Comparison of ENCODE assay signal across 25 cellular contexts in genomic region chr1:69697343-69697742, GRCh38.
"Had no signal": no experiment of that assay in that cellular context is flagged by ENCODE, and none has a peak within 500 bp of the region (broad histone marks: within the 10 kb centered on the region; RNA-seq: fewer than 3 reads in every experiment).

No MANE protein-coding gene starts in this region.

- H3K27ac ChIP-seq: brain microvascular endothelial cell, coronary artery, dorsolateral prefrontal cortex, esophagus squamous epithelium, VCaP had no signal

- H3K27me3 ChIP-seq: brain microvascular endothelial cell, dorsolateral prefrontal cortex, esophagus squamous epithelium had no signal

- H3K4me1 Mint-ChIP-seq: activated B cell treated with CpG ODN at 0.5 μM for 24 hours; activated CD8-positive, alpha-beta memory T cell treated with anti-CD3 and anti-CD28 coated beads, Interleukin-2, amount 10 ng/mL, durations not matched to agents 7 days and 5 days; activated naive CD4-positive, alpha-beta T cell treated with anti-CD3 and anti-CD28 coated beads, Interleukin-2, amount 10 ng/mL, durations not matched to agents 7 days and 5 days; activated naive CD8-positive, alpha-beta T cell treated with anti-CD3 and anti-CD28 coated beads, Interleukin-2, amount 10 ng/mL, durations not matched to agents 7 days and 5 days; central memory CD8-positive, alpha-beta T cell had no signal

- H3K27me3 Mint-ChIP-seq: activated B cell treated with CpG ODN at 0.5 μM for 24 hours; activated CD4-positive, alpha-beta memory T cell treated with anti-CD3 and anti-CD28 coated beads for 36 hours; activated CD8-positive, alpha-beta memory T cell treated with anti-CD3 and anti-CD28 coated beads, Interleukin-2, amount 10 ng/mL, durations not matched to agents 7 days and 5 days; activated naive CD4-positive, alpha-beta T cell treated with anti-CD3 and anti-CD28 coated beads, Interleukin-2, amount 10 ng/mL, durations not matched to agents 7 days and 5 days; activated naive CD8-positive, alpha-beta T cell treated with anti-CD3 and anti-CD28 coated beads, Interleukin-2, amount 10 ng/mL, durations not matched to agents 7 days and 5 days; activated T-cell treated with anti-CD3 and anti-CD28 coated beads, Interleukin-2, amount 50 U/mL, for 24 hours; central memory CD8-positive, alpha-beta T cell; dendritic cell treated with granulocyte-macrophage colony-stimulating factor and Interleukin-4, amounts not matched to agents 40 ng/mL and 50 ng/mL, for 4 days had no signal

- H3K36me3 Mint-ChIP-seq: activated CD4-positive, alpha-beta memory T cell treated with anti-CD3 and anti-CD28 coated beads for 36 hours; activated CD8-positive, alpha-beta memory T cell treated with anti-CD3 and anti-CD28 coated beads, Interleukin-2, amount 10 ng/mL, durations not matched to agents 7 days and 5 days; activated naive CD4-positive, alpha-beta T cell treated with anti-CD3 and anti-CD28 coated beads, Interleukin-2, amount 10 ng/mL, durations not matched to agents 7 days and 5 days; activated naive CD4-positive, alpha-beta T cell treated with anti-CD3 and anti-CD28 coated beads, Interleukin-2, amount 50 U/mL, for 72 hours; activated naive CD8-positive, alpha-beta T cell treated with anti-CD3 and anti-CD28 coated beads, Interleukin-2, amount 10 ng/mL, durations not matched to agents 7 days and 5 days had no signal

- H3K36me3 ChIP-seq: brain microvascular endothelial cell, esophagus squamous epithelium had no signal

- H3K4me1 ChIP-seq: esophagus squamous epithelium had no signal

- H3K27ac Mint-ChIP-seq: activated B cell treated with CpG ODN at 0.5 μM for 24 hours; activated CD4-positive, alpha-beta memory T cell treated with anti-CD3 and anti-CD28 coated beads for 36 hours; activated CD8-positive, alpha-beta memory T cell treated with anti-CD3 and anti-CD28 coated beads, Interleukin-2, amount 10 ng/mL, durations not matched to agents 7 days and 5 days; activated CD8-positive, alpha-beta T cell treated with anti-CD3 and anti-CD28 coated beads, Interleukin-2, amount 10 ng/mL, durations not matched to agents 7 days and 5 days; activated naive CD4-positive, alpha-beta T cell treated with anti-CD3 and anti-CD28 coated beads, Interleukin-2, amount 10 ng/mL, durations not matched to agents 7 days and 5 days; activated naive CD4-positive, alpha-beta T cell treated with anti-CD3 and anti-CD28 coated beads, Interleukin-2, amount 50 U/mL, for 72 hours; activated naive CD8-positive, alpha-beta T cell treated with anti-CD3 and anti-CD28 coated beads, Interleukin-2, amount 10 ng/mL, durations not matched to agents 7 days and 5 days; activated T-cell treated with anti-CD3 and anti-CD28 coated beads, Interleukin-2, amount 50 U/mL, for 24 hours; activated T-cell treated with anti-CD3 and anti-CD28 coated beads, Interleukin-2, amount 50 U/mL, for 72 hours; dendritic cell treated with granulocyte-macrophage colony-stimulating factor and Interleukin-4, amounts not matched to agents 40 ng/mL and 50 ng/mL, for 4 days had no signal

- H3K9me3 ChIP-seq: esophagus squamous epithelium had no signal

- ATAC-seq: activated CD4-positive, CD25-positive, alpha-beta regulatory T cell treated with anti-CD3 and anti-CD28 coated beads, Interleukin-2, amount 50 U/mL, for 24 hours; activated CD8-positive, alpha-beta memory T cell treated with anti-CD3 and anti-CD28 coated beads, Interleukin-2, amount 10 ng/mL, durations not matched to agents 7 days and 5 days; activated CD8-positive, alpha-beta T cell treated with anti-CD3 and anti-CD28 coated beads, Interleukin-2, amount 10 ng/mL, durations not matched to agents 7 days and 5 days; activated naive CD4-positive, alpha-beta T cell treated with anti-CD3 and anti-CD28 coated beads, Interleukin-2, amount 50 U/mL, for 72 hours; activated T-cell treated with anti-CD3 and anti-CD28 coated beads, Interleukin-2, amount 50 U/mL, for 72 hours had no signal

- H3K4me3 Mint-ChIP-seq: activated B cell treated with CpG ODN at 0.5 μM for 24 hours; activated CD4-positive, alpha-beta memory T cell treated with anti-CD3 and anti-CD28 coated beads for 36 hours; activated CD8-positive, alpha-beta memory T cell treated with anti-CD3 and anti-CD28 coated beads, Interleukin-2, amount 10 ng/mL, durations not matched to agents 7 days and 5 days; activated CD8-positive, alpha-beta T cell treated with anti-CD3 and anti-CD28 coated beads, Interleukin-2, amount 10 ng/mL, durations not matched to agents 7 days and 5 days; activated naive CD4-positive, alpha-beta T cell treated with anti-CD3 and anti-CD28 coated beads, Interleukin-2, amount 10 ng/mL, durations not matched to agents 7 days and 5 days; activated naive CD8-positive, alpha-beta T cell treated with anti-CD3 and anti-CD28 coated beads, Interleukin-2, amount 10 ng/mL, durations not matched to agents 7 days and 5 days; activated T-cell treated with anti-CD3 and anti-CD28 coated beads, Interleukin-2, amount 50 U/mL, for 24 hours; activated T-cell treated with anti-CD3 and anti-CD28 coated beads, Interleukin-2, amount 50 U/mL, for 72 hours; central memory CD8-positive, alpha-beta T cell; dendritic cell treated with granulocyte-macrophage colony-stimulating factor and Interleukin-4, amounts not matched to agents 40 ng/mL and 50 ng/mL, for 4 days had no signal

- DNase-seq: activated B cell treated with CpG ODN at 0.5 μM for 24 hours; activated CD4-positive, alpha-beta memory T cell treated with anti-CD3 and anti-CD28 coated beads for 36 hours; activated CD4-positive, alpha-beta T cell treated with anti-CD3 and anti-CD28 coated beads for 48 hours; activated CD8-positive, alpha-beta memory T cell treated with anti-CD3 and anti-CD28 coated beads, Interleukin-2, amount 10 ng/mL, durations not matched to agents 7 days and 5 days; activated CD8-positive, alpha-beta memory T cell treated with anti-CD3 and anti-CD28 coated beads, Interleukin-2, amount 50 U/mL, for 4 hours; activated CD8-positive, alpha-beta T cell treated with anti-CD3 and anti-CD28 coated beads, Interleukin-2, amount 10 ng/mL, durations not matched to agents 7 days and 5 days; activated gamma-delta T cell; activated naive CD4-positive, alpha-beta T cell; activated naive CD4-positive, alpha-beta T cell treated with anti-CD3 and anti-CD28 coated beads, Interleukin-2, amount 10 ng/mL, durations not matched to agents 7 days and 5 days; activated naive CD8-positive, alpha-beta T cell treated with anti-CD3 and anti-CD28 coated beads, Interleukin-2, amount 10 ng/mL, durations not matched to agents 7 days and 5 days; activated T-cell treated with anti-CD3 and anti-CD28 coated beads for 4 hours; activated T-cell treated with anti-CD3 and anti-CD28 coated beads, Interleukin-2, amount 50 U/mL, for 24 hours; activated T-cell treated with anti-CD3 and anti-CD28 coated beads, Interleukin-2, amount 50 U/mL, for 72 hours; brain microvascular endothelial cell; dorsolateral prefrontal cortex; effector memory CD4-positive, alpha-beta T cell; esophagus squamous epithelium; head of caudate nucleus; T-helper 2 cell had no signal

- H3K4me3 ChIP-seq: coronary artery, dorsolateral prefrontal cortex, esophagus squamous epithelium had no signal
